Comparison of ENCODE assay signal across 9 cellular contexts in genomic region chr12:85835810-85836715, GRCh38. TPM values are rescaled to one million over a fixed set of nuclear protein-coding genes. Genes with fewer than 3 reads are reported as not detected.
A peak's percentile ranks its signal among the peaks of the same experiment; 100 is the strongest.
DNase-seq lines count a peak whose midpoint lies in the region; ATAC-seq, FAIRE-seq and TF ChIP-seq lines count a peak whose summit lies in the region.
"Had no signal": no experiment of that assay in that cellular context is flagged by ENCODE, and none has a peak within 500 bp of the region (broad histone marks: within the 10 kb centered on the region; RNA-seq: fewer than 3 reads in every experiment).

Gene RASSF9, minus strand, starts transcription at chr12:85836409. Its CDS starts 208 bp downstream, at chr12:85836201.

- ATAC-seq in pancreas, result peak; percentile 84 to 88 (median 86)
- ATAC-seq in stimulated activated memory B cell treated with anti-CD40 and anti-IgM and Interleukin-4, amounts not matched to agents 10 μg/mL and 1 μg/mL and 100 μg/mL, for 72 hours, result no peak

- H3K36me3 ChIP-seq in Peyer's patch (no peaks in the 10 kb centered on the region), pancreas (no peaks in the 10 kb centered on the region)

- TF ChIP-seq CTCF in Peyer's patch (IDR thresholded peaks at IDR 0.05) (no peak), fibroblast of villous mesenchyme (IDR thresholded peaks at IDR 0.05; ENCODE audit: insufficient read depth, low read depth, low read length) (no peak), pancreas (IDR thresholded peaks at IDR 0.05) (no peak)

- 3% methylated on average over 14 of the region's 14 CpGs for WGBS in pancreas, 2 donors

- no peak for TF ChIP-seq POLR2A in Peyer's patch (IDR thresholded peaks at IDR 0.05)

- H3K27me3 Mint-ChIP-seq in stimulated activated memory B cell treated with anti-CD40 and anti-IgM and Interleukin-4, amounts not matched to agents 10 μg/mL and 1 μg/mL and 100 μg/mL, for 72 hours, result no peaks in the 10 kb centered on the region

- H3K27ac ChIP-seq in Peyer's patch (peak within 1 kb of the TSS in 3 of 4 donors; percentile 40 to 83 (median 43)), pancreas (peak within 1 kb of the TSS; percentile 13 to 84 (median 60))

- DNase-seq in EH (ENCODE audit: low read depth) (peak; percentile 22), Peyer's patch (peak in 2 of 3 donors; percentile 57 to 78), fibroblast of villous mesenchyme (ENCODE audit: low read depth) (peak; percentile 80), pancreas (peak in 4 of 6 donors; percentile 57 to 71 (median 62)), NCI-H187 treated with DMSO at 0.1 percent for 48 hours (lab: John Stamatoyannopoulos, UW) (no peak), activated gamma-delta T cell (lab: John Stamatoyannopoulos, UW) (no peak), NCI-H345 (lab: John Stamatoyannopoulos, UW) (no peak)

- intact Hi-C loops in pancreas (cut with DNase I), result no loop called here

- H3K27ac Mint-ChIP-seq in stimulated activated memory B cell treated with anti-CD40 and anti-IgM and Interleukin-4, amounts not matched to agents 10 μg/mL and 1 μg/mL and 100 μg/mL, for 72 hours, result no peak within 1 kb of the TSS

- no peaks in the 10 kb centered on the region for H3K36me3 Mint-ChIP-seq in stimulated activated memory B cell treated with anti-CD40 and anti-IgM and Interleukin-4, amounts not matched to agents 10 μg/mL and 1 μg/mL and 100 μg/mL, for 72 hours

- FAIRE-seq in pancreas (lab: Jason Lieb, UNC), result no peak

- H3K27me3 ChIP-seq in Peyer's patch, result no peaks in the 10 kb centered on the region
- no peaks in the 10 kb centered on the region for H3K27me3 ChIP-seq in pancreas

- H3K9me3 Mint-ChIP-seq in stimulated activated memory B cell treated with anti-CD40 and anti-IgM and Interleukin-4, amounts not matched to agents 10 μg/mL and 1 μg/mL and 100 μg/mL, for 72 hours, result no peaks in the 10 kb centered on the region

- no peaks in the 10 kb centered on the region for H3K4me1 ChIP-seq in Peyer's patch
- no peaks in the 10 kb centered on the region for H3K4me1 ChIP-seq in pancreas

- no peak within 1 kb of the TSS for H3K4me3 Mint-ChIP-seq in stimulated activated memory B cell treated with anti-CD40 and anti-IgM and Interleukin-4, amounts not matched to agents 10 μg/mL and 1 μg/mL and 100 μg/mL, for 72 hours

- H3K4me3 ChIP-seq in Peyer's patch, result peak within 1 kb of the TSS in 3 of 4 donors; percentile 19 to 51 (median 42)
- H3K4me3 ChIP-seq in fibroblast of villous mesenchyme (ENCODE audit: low read depth, low read length), result peak within 1 kb of the TSS; percentile 17
- peak within 1 kb of the TSS; percentile 3 to 44 (median 22) for H3K4me3 ChIP-seq in pancreas

- no peaks in the 10 kb centered on the region for H3K4me1 Mint-ChIP-seq in stimulated activated memory B cell treated with anti-CD40 and anti-IgM and Interleukin-4, amounts not matched to agents 10 μg/mL and 1 μg/mL and 100 μg/mL, for 72 hours

- H3K9me3 ChIP-seq in Peyer's patch (no peaks in the 10 kb centered on the region), pancreas (no peaks in the 10 kb centered on the region)

RNA-seq across cellular contexts. Expression of gene RASSF9, which starts in this region (rescaled TPM):
- total RNA-seq in Peyer's patch (1 to 10 TPM in 3 of 4 donors, under 1 TPM in 1; 0.83 to 1.4 (median 1.1) TPM), fibroblast of villous mesenchyme (0.32 and 0.43 TPM in 2 replicates), pancreas (1 to 10 TPM in 5 of 6 donors, under 1 TPM in 1; 0.91 to 5.4 (median 1.5) TPM)
- polyA plus RNA-seq in pancreas, result under 1 TPM; 0.68 TPM
- total RNA-seq: T-helper 2 cell treated with Interferon-gamma antibody and Interleukin-4, amounts not matched to agents 100 ng/mL and 5 ng/mL, for 36 hours had no signal

Comparison
In these comparisons a context has a peak if more than half of its experiments do, and no peak if none do; other contexts are left out.
1. Peak in DNase-seq and H3K4me3 ChIP-seq in fibroblast of villous mesenchyme; RNA of the gene not detected or under 1 TPM.
2. DNase-seq: peak in EH (single experiment), Peyer's patch (2 of 3) and pancreas (4 of 6); none in NCI-H187 treated with DMSO at 0.1 percent for 48 hours (single experiment), activated gamma-delta T cell (single experiment) and NCI-H345 (single experiment).
3. Peak in every context shown above with its lines, with median percentiles within 50 percentile points of each other: H3K4me3 ChIP-seq.